8 cellular contexts compared by ENCODE assay signal in the genomic region with DNA sequence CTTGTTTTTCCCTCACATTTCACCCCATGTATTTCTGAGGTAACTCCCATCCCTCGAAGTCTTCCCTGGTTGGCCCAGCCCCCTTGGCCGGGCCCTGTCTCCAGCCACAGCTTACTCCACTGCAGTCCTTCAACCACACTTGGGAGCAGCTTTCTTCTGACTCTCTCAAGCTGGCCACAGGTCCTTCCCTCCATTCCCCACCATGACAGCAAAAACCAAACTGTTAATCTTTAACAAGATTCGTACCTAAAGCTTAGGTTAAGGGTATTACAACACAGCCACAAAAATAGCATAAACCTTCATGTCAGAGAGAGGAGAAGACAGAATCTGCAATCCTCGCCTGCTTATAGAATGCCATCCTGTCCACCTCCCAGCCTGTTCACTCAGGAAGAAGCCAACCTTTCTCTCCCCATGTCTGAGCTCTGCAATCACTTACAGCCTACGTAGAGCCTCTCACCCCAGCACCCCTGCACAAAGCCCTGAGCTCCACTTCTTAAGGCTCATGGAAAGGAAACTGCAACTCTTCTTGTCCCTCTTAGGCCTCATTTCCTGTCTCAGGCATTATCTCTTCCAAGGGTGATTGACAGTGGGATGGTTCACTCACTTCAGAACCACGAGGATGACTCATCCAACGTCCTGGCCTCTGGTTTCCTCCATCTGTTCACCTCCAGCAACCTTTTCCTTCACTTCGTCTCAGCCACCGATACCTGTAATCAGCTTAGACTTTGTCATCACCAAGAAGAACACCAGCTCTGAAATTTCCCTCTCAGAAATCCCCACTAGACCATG.
DNase-seq lines count a peak whose midpoint lies in the region; ATAC-seq and TF ChIP-seq lines count a peak whose summit lies in the region.

No MANE protein-coding gene starts in this region.

- H3K4me2 ChIP-seq in OCI-LY7 (ENCODE audit: low read length), result no peak overlapping the region

- DNase-seq in NCI-H2171 (lab: John Stamatoyannopoulos, UW) (peak; percentile 34), activated T-cell treated with anti-CD3 and anti-CD28 coated beads for 24 hours (ENCODE audit: low read depth) (peak; percentile 64), inferior parietal cortex (ENCODE audit: extremely low spot score) (no peak), OCI-LY7 (ENCODE audit: low spot score) (no peak), midbrain (lab: John Stamatoyannopoulos, UW) (no peak)

- ATAC-seq in GM18861 (IDR thresholded peaks at IDR 0.05; ENCODE audit: unreplicated experiment) (peak; percentile 77), HG02763 (IDR thresholded peaks at IDR 0.05; ENCODE audit: unreplicated experiment) (peak; percentile 82)

- H3K27ac ChIP-seq in mesodermal cell (ENCODE audit: low read depth, low read length, severe bottlenecking) (peak overlapping the region; percentile 42), OCI-LY7 (ENCODE audit: low read depth, low read length, poor library complexity, severe bottlenecking) (no peak overlapping the region)

- POLR2A ChIA-PET in OCI-LY7 (lab: Charles Lee), result no interaction called here

- H3K4me1 ChIP-seq in mesodermal cell (ENCODE audit: control insufficient read depth, insufficient read depth, low read length, poor library complexity, severe bottlenecking) (peaks cover 26% of the 10 kb centered on the region), OCI-LY7 (ENCODE audit: insufficient read depth, low read length, poor library complexity, severe bottlenecking) (no peaks in the 10 kb centered on the region)

- intact Hi-C loops in OCI-LY7 (cut with micrococcal nuclease; ENCODE audit: unreplicated experiment), result no loop called here

- H3K36me3 ChIP-seq in mesodermal cell (ENCODE audit: control insufficient read depth, insufficient read depth, low read length), result no peaks in the 10 kb centered on the region
- no peaks in the 10 kb centered on the region for H3K36me3 ChIP-seq in OCI-LY7 (ENCODE audit: insufficient read depth, low read length)

- no peaks in the 10 kb centered on the region for H4K20me1 ChIP-seq in OCI-LY7 (ENCODE audit: insufficient read depth, low read length)

- H3K9me3 ChIP-seq in mesodermal cell (ENCODE audit: control insufficient read depth, low read length) (no peaks in the 10 kb centered on the region), OCI-LY7 (ENCODE audit: low read length) (no peaks in the 10 kb centered on the region)

- H3K9me2 ChIP-seq in OCI-LY7 (ENCODE audit: insufficient read depth, low read length), result no peaks in the 10 kb centered on the region

- BruUV-seq in OCI-LY7 (replicated peaks; lab: Mats Ljungman, UMichigan), result no TSS peak

- no peaks in the 10 kb centered on the region for H3K79me2 ChIP-seq in OCI-LY7 (ENCODE audit: insufficient read depth, low read depth, low read length)

- no peak overlapping the region for H3K4me3 ChIP-seq in mesodermal cell (ENCODE audit: extremely low read depth, insufficient read depth, low read length, poor library complexity, severe bottlenecking)
- H3K4me3 ChIP-seq in OCI-LY7 (ENCODE audit: low read depth, low read length, poor library complexity, severe bottlenecking), result no peak overlapping the region

- CTCF ChIA-PET in OCI-LY7 (lab: Charles Lee; ENCODE audit: unreplicated experiment), result no interaction called here

- H2AFZ ChIP-seq in OCI-LY7 (ENCODE audit: low read length), result no peak overlapping the region

- no peak for TF ChIP-seq CTCF in OCI-LY7 (conservative IDR thresholded peaks at IDR 0.05; ENCODE audit: low read length)

- 62 to 69% methylated on average over 8 to 9 of the region's 9 CpGs for WGBS in mesodermal cell (ENCODE audit: insufficient coverage in 2 of 2), 2 experiments

Comparison
In these comparisons a context has a peak if more than half of its experiments do, and no peak if none do; other contexts are left out.
1. DNase-seq: peak in NCI-H2171 (single experiment) and activated T-cell treated with anti-CD3 and anti-CD28 coated beads for 24 hours (single experiment); none in inferior parietal cortex (single experiment), OCI-LY7 (single experiment) and midbrain (single experiment).